Comparison of ENCODE assay signal across 8 cellular contexts in genomic region chr12:114013601-114014345, GRCh38. TPM values are rescaled to one million over a fixed set of nuclear protein-coding genes. Genes with fewer than 3 reads are reported as not detected.
DNase-seq lines count a peak whose midpoint lies in the region; TF ChIP-seq lines count a peak whose summit lies in the region.

No MANE protein-coding gene starts in this region.

- TF ChIP-seq CTCF in GM10266 (IDR thresholded peaks at IDR 0.05; ENCODE audit: control insufficient read depth, insufficient read depth, low read depth, missing control alignments): peak; percentile 32

- DNase-seq in A172 (ENCODE audit: low spot score) (peak; percentile 42), GM10266 (ENCODE audit: extremely low spot score) (no peak), NCI-H345 treated with DMSO at 0.1 percent for 48 hours (lab: John Stamatoyannopoulos, UW; ENCODE audit: unreplicated experiment) (peak; percentile 71), ecto neural progenitor cell (ENCODE audit: low spot score) (peak; percentile 63), hepatic stellate cell (ENCODE audit: low spot score) (no peak), GF-D8 (lab: John Stamatoyannopoulos, UW) (no peak), UCSD-AML1 (lab: John Stamatoyannopoulos, UW; ENCODE audit: unreplicated experiment) (no peak)
- no peak for DNase-seq in stimulated activated CD4-positive, alpha-beta T cell treated with anti-CD3 and anti-CD28 coated beads, Interleukin-12 subunit alpha, Interleukin-12 subunit beta, amount 100 ng/mL, for 4 hours

RNA-seq across cellular contexts. Expression of gene RBM19, which starts 47.6 kb away (rescaled TPM):
- total RNA-seq in A172 (2014; rRNA removed; shearing (Covaris generic)): 13.0 and 15.1 TPM in 2 replicates

Comparison
In these comparisons a context has a peak if more than half of its experiments do, and no peak if none do; other contexts are left out.
1. DNase-seq: peak in A172 (single experiment), NCI-H345 treated with DMSO at 0.1 percent for 48 hours (single experiment) and ecto neural progenitor cell (single experiment); none in GM10266 (single experiment), hepatic stellate cell (single experiment), GF-D8 (single experiment), stimulated activated CD4-positive, alpha-beta T cell treated with anti-CD3 and anti-CD28 coated beads, Interleukin-12 subunit alpha, Interleukin-12 subunit beta, amount 100 ng/mL, for 4 hours (single experiment) and UCSD-AML1 (single experiment).